ENCODE assay signal across 1 cellular context in the genomic region with DNA sequence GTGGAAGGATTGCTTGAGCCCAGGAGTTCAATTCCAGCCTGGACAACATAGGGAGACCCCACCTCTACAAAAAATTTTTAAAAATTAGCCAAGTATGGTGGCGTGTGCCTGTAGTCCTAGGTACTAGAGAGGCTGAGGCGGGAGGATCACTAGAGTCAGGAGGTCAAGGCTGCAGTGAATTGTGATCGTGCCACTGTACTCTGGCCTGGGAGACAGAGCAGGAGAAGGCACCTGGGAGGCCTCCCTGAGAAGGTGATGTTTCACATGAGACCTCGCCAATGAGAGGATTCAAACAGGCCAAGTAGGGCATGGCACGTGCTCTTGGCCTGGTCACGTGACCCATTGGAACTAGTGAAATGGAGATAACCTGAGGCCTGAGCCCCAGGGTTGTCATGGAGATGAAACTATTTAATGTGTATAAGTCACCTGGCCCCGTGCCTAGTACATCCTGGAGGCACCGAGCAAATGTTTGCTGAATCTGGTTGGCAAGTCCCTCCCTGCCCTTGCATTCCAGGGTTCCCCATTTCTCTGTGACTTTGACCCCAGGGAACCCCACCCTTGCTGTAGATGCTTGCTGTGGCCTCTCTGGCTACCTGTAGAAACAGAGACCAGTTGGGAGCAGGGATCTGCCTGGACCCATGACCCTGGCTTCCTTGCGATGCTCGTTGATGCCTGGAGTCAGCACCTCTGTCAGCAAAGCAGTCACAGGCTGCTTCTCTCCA.
A peak's percentile ranks its signal among the peaks of the same experiment; 100 is the strongest.
TF ChIP-seq lines count a peak whose summit lies in the region.

No MANE protein-coding gene starts in this region.

TF ChIP-seq in HepG2, 621 proteins besides CTCF, POLR2A, EP300 and RAD21 (continued from another document and continues in another):
- TF ChIP-seq, protein P1, sequence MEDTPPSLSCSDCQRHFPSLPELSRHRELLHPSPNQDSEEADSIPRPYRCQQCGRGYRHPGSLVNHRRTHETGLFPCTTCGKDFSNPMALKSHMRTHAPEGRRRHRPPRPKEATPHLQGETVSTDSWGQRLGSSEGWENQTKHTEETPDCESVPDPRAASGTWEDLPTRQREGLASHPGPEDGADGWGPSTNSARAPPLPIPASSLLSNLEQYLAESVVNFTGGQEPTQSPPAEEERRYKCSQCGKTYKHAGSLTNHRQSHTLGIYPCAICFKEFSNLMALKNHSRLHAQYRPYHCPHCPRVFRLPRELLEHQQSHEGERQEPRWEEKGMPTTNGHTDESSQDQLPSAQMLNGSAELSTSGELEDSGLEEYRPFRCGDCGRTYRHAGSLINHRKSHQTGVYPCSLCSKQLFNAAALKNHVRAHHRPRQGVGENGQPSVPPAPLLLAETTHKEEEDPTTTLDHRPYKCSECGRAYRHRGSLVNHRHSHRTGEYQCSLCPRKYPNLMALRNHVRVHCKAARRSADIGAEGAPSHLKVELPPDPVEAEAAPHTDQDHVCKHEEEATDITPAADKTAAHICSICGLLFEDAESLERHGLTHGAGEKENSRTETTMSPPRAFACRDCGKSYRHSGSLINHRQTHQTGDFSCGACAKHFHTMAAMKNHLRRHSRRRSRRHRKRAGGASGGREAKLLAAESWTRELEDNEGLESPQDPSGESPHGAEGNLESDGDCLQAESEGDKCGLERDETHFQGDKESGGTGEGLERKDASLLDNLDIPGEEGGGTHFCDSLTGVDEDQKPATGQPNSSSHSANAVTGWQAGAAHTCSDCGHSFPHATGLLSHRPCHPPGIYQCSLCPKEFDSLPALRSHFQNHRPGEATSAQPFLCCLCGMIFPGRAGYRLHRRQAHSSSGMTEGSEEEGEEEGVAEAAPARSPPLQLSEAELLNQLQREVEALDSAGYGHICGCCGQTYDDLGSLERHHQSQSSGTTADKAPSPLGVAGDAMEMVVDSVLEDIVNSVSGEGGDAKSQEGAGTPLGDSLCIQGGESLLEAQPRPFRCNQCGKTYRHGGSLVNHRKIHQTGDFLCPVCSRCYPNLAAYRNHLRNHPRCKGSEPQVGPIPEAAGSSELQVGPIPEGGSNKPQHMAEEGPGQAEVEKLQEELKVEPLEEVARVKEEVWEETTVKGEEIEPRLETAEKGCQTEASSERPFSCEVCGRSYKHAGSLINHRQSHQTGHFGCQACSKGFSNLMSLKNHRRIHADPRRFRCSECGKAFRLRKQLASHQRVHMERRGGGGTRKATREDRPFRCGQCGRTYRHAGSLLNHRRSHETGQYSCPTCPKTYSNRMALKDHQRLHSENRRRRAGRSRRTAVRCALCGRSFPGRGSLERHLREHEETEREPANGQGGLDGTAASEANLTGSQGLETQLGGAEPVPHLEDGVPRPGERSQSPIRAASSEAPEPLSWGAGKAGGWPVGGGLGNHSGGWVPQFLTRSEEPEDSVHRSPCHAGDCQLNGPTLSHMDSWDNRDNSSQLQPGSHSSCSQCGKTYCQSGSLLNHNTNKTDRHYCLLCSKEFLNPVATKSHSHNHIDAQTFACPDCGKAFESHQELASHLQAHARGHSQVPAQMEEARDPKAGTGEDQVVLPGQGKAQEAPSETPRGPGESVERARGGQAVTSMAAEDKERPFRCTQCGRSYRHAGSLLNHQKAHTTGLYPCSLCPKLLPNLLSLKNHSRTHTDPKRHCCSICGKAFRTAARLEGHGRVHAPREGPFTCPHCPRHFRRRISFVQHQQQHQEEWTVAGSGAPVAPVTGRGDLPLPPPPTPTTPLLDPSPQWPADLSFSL (CRISPR knock-in tag; IDR thresholded peaks at IDR 0.05), result no peak
- TF ChIP-seq THRA (CRISPR knock-in tag; IDR thresholded peaks at IDR 0.05; ENCODE audit: borderline replicate concordance), result peak; percentile 97
- TF ChIP-seq ZNF232 (CRISPR knock-in tag; IDR thresholded peaks at IDR 0.05; ENCODE audit: borderline replicate concordance), result peak; percentile 95; the same call in 1 of the 2 replicates
- TF ChIP-seq SCMH1 (CRISPR knock-in tag; IDR thresholded peaks at IDR 0.05; ENCODE audit: borderline replicate concordance), result no peak
- peak; percentile 44; the same call in 1 of the 2 replicates for TF ChIP-seq CBFB (CRISPR knock-in tag; IDR thresholded peaks at IDR 0.05)
- TF ChIP-seq STAT5B (CRISPR knock-in tag; IDR thresholded peaks at IDR 0.05), result no peak
- TF ChIP-seq, protein P2, sequence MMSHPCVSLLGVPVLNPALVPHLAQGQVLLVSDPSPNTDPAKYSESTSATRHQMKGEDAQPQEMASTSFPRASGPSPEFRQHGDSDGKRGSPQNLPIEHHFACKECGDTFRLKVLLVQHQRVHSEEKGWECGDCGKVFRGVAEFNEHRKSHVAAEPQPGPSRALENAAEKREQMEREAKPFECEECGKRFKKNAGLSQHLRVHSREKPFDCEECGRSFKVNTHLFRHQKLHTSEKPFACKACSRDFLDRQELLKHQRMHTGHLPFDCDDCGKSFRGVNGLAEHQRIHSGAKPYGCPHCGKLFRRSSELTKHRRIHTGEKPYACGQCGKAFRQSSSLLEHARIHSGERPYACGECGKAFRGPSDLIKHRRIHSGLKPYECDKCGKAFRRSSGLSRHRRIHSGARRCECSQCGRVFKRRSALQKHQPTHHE (CRISPR knock-in tag; IDR thresholded peaks at IDR 0.05; ENCODE audit: borderline replicate concordance), result peak; percentile 98
- TF ChIP-seq SMAD3 (CRISPR knock-in tag; IDR thresholded peaks at IDR 0.05), result peak; percentile 94
- TF ChIP-seq, protein P3, sequence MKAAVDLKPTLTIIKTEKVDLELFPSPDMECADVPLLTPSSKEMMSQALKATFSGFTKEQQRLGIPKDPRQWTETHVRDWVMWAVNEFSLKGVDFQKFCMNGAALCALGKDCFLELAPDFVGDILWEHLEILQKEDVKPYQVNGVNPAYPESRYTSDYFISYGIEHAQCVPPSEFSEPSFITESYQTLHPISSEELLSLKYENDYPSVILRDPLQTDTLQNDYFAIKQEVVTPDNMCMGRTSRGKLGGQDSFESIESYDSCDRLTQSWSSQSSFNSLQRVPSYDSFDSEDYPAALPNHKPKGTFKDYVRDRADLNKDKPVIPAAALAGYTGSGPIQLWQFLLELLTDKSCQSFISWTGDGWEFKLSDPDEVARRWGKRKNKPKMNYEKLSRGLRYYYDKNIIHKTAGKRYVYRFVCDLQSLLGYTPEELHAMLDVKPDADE (CRISPR knock-in tag; IDR thresholded peaks at IDR 0.05), result no peak
- peak; percentile 98 for TF ChIP-seq TFE3 (CRISPR knock-in tag; IDR thresholded peaks at IDR 0.05)
- 0 out of 2 replicates have a peak, but pooled peaks have one; percentile 19 for TF ChIP-seq ZNF224 (CRISPR knock-in tag; IDR thresholded peaks at IDR 0.05)
- 0 out of 2 replicates have a peak, but pooled peaks have one; percentile 47 for TF ChIP-seq HNRNPL (IDR thresholded peaks at IDR 0.05; ENCODE audit: low read depth, low read length)
- no peak for TF ChIP-seq ZNF180 (CRISPR knock-in tag; IDR thresholded peaks at IDR 0.05; ENCODE audit: borderline replicate concordance, low read depth)
- no peak for TF ChIP-seq JARID2 (CRISPR knock-in tag; IDR thresholded peaks at IDR 0.05; ENCODE audit: insufficient replicate concordance)
- TF ChIP-seq, protein P4, sequence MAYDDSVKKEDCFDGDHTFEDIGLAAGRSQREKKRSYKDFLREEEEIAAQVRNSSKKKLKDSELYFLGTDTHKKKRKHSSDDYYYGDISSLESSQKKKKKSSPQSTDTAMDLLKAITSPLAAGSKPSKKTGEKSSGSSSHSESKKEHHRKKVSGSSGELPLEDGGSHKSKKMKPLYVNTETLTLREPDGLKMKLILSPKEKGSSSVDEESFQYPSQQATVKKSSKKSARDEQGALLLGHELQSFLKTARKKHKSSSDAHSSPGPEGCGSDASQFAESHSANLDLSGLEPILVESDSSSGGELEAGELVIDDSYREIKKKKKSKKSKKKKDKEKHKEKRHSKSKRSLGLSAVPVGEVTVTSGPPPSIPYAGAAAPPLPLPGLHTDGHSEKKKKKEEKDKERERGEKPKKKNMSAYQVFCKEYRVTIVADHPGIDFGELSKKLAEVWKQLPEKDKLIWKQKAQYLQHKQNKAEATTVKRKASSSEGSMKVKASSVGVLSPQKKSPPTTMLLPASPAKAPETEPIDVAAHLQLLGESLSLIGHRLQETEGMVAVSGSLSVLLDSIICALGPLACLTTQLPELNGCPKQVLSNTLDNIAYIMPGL (CRISPR knock-in tag; IDR thresholded peaks at IDR 0.05; ENCODE audit: borderline replicate concordance in 1 of 2, low read depth in 1 of 2), result peak; percentile 18 to 72; a peak in 1 of 4 replicates
- no peak for TF ChIP-seq PAF1 (CRISPR knock-in tag; IDR thresholded peaks at IDR 0.05)
- peak; percentile 93 for TF ChIP-seq HNF4A (CRISPR knock-in tag; IDR thresholded peaks at IDR 0.05)
- TF ChIP-seq REXO4 (CRISPR knock-in tag; IDR thresholded peaks at IDR 0.05; ENCODE audit: borderline replicate concordance), result no peak; the same call in 1 of the 2 replicates
- TF ChIP-seq SRSF4 (IDR thresholded peaks at IDR 0.05; ENCODE audit: low read depth, low read length, poor library complexity, severe bottlenecking), result no peak
- TF ChIP-seq RXRA (CRISPR knock-in tag; IDR thresholded peaks at IDR 0.05), result peak; percentile 98
- TF ChIP-seq, protein P5, sequence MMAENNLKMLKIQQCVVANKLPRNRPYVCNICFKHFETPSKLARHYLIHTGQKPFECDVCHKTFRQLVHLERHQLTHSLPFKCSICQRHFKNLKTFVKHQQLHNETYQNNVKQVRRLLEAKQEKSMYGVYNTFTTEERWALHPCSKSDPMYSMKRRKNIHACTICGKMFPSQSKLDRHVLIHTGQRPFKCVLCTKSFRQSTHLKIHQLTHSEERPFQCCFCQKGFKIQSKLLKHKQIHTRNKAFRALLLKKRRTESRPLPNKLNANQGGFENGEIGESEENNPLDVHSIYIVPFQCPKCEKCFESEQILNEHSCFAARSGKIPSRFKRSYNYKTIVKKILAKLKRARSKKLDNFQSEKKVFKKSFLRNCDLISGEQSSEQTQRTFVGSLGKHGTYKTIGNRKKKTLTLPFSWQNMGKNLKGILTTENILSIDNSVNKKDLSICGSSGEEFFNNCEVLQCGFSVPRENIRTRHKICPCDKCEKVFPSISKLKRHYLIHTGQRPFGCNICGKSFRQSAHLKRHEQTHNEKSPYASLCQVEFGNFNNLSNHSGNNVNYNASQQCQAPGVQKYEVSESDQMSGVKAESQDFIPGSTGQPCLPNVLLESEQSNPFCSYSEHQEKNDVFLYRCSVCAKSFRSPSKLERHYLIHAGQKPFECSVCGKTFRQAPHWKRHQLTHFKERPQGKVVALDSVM (CRISPR knock-in tag; IDR thresholded peaks at IDR 0.05), result peak; percentile 97
- 0 out of 2 replicates have a peak, but pooled peaks have one; percentile 83 for TF ChIP-seq ZNF773 (CRISPR knock-in tag; IDR thresholded peaks at IDR 0.05; ENCODE audit: borderline replicate concordance)
- TF ChIP-seq, protein P6, sequence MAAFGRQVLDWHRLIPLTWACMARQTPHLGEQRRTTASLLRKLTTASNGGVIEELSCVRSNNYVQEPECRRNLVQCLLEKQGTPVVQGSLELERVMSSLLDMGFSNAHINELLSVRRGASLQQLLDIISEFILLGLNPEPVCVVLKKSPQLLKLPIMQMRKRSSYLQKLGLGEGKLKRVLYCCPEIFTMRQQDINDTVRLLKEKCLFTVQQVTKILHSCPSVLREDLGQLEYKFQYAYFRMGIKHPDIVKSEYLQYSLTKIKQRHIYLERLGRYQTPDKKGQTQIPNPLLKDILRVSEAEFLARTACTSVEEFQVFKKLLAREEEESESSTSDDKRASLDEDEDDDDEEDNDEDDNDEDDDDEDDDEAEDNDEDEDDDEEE (CRISPR knock-in tag; IDR thresholded peaks at IDR 0.05), result no peak
- 0 out of 2 replicates have a peak, but pooled peaks have one; percentile 82 for TF ChIP-seq ZNF251 (CRISPR knock-in tag; IDR thresholded peaks at IDR 0.05)
- TF ChIP-seq DNMT3B (CRISPR knock-in tag; conservative IDR thresholded peaks at IDR 0.05), result peak; percentile 93
- no peak for TF ChIP-seq ZNF10 (CRISPR knock-in tag; IDR thresholded peaks at IDR 0.05; ENCODE audit: borderline replicate concordance, low read depth)
- TF ChIP-seq ZNF296 (CRISPR knock-in tag; conservative IDR thresholded peaks at IDR 0.05), result peak; percentile 87
- peak; percentile 70; the same call in 1 of the 2 replicates for TF ChIP-seq ZNF124 (CRISPR knock-in tag; IDR thresholded peaks at IDR 0.05)
- TF ChIP-seq KLF11 (CRISPR knock-in tag; IDR thresholded peaks at IDR 0.05), result peak; percentile 85
- peak; percentile 79 for TF ChIP-seq ZSCAN30 (CRISPR knock-in tag; IDR thresholded peaks at IDR 0.05)
- peak; percentile 96 for TF ChIP-seq AHR (CRISPR knock-in tag; IDR thresholded peaks at IDR 0.05)
- no peak for TF ChIP-seq SRY (CRISPR knock-in tag; IDR thresholded peaks at IDR 0.05)
- peak; percentile 62; the same call in 1 of the 2 replicates for TF ChIP-seq SKIL (CRISPR knock-in tag; IDR thresholded peaks at IDR 0.05; ENCODE audit: borderline replicate concordance)
- TF ChIP-seq SMC3 (IDR thresholded peaks at IDR 0.05; ENCODE audit: low read length), result peak; percentile 5; the same call in 1 of the 2 replicates
- TF ChIP-seq, protein P7, sequence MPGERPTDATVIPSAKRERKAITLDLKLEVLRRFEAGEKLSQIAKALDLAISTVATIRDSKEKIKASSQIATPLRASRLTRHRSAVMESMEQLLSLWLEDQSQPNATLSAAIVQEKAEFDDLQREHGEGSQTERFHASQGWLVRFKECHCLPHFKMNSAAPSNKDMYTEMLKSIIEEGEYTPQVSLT (CRISPR knock-in tag; IDR thresholded peaks at IDR 0.05; ENCODE audit: borderline replicate concordance, low read depth), result no peak
